In the genomic region with DNA sequence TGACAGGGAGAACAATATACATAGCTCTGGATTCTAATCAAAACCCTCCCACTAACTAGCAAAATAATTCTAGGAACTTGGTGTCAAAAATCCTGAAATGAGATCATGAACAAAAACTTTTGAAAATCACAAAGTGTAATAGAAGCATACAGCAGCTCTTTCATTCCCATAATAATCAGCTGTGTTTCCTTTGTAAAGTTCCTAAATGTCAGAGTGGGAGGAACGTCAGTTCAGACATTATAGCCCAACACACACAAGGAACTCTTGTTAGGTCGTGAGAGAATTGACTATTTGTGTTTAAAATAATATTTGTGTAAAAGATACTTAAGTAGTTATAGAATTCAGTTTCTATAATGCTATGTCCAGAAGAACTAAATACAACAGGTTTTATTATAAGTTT, we compare ENCODE assay signal across 23 cellular contexts.
A peak's percentile ranks its signal among the peaks of the same experiment; 100 is the strongest.
DNase-seq lines count a peak whose midpoint lies in the region; ATAC-seq and TF ChIP-seq lines count a peak whose summit lies in the region.
"Had no signal": no experiment of that assay in that cellular context is flagged by ENCODE, and none has a peak within 500 bp of the region (broad histone marks: within the 10 kb centered on the region; RNA-seq: fewer than 3 reads in every experiment).

No MANE protein-coding gene starts in this region.

- peaks cover 2% of the 10 kb centered on the region; the same call in 1 of the 2 replicates for H3K36me3 ChIP-seq in IMR-90 (ENCODE audit: control insufficient read depth, insufficient read depth, low read length)
- no peaks in the 10 kb centered on the region for H3K36me3 ChIP-seq in mesenchymal stem cell (ENCODE audit: control insufficient read depth in 1 of 2, insufficient read depth in 2 of 2, low read depth in 1 of 2, low read length in 2 of 2)
- no peaks in the 10 kb centered on the region for H3K36me3 ChIP-seq in brain microvascular endothelial cell (replicated peaks)
- no peaks in the 10 kb centered on the region for H3K36me3 ChIP-seq in CD8-positive, alpha-beta T cell (ENCODE audit: insufficient read depth, low read length)
- H3K36me3 ChIP-seq: BE2C; BLaER1 treated with 17β-estradiol and CSF1 and Interleukin-3, amounts not matched to agents 10 nM and 100 nM had no signal

- CTCF ChIA-PET in IMR-90 (lab: Yijun Ruan, JAX): interaction anchor here (0.9 kb wide), 1 partner anchor 18 kb away, joined by 3 read pairs; no protein-coding TSS in a partner anchor
- CTCF ChIA-PET in CD8-positive, alpha-beta T cell (lab: Charles Lee): no interaction called here

- H3K18ac ChIP-seq in IMR-90 (ENCODE audit: low read depth, low read length) (no peak overlapping the region), mesenchymal stem cell (ENCODE audit: low read depth in 1 of 2, low read length in 2 of 2) (no peak overlapping the region)

- no peak overlapping the region for H3K4me3 Mint-ChIP-seq in osteocyte (ENCODE audit: unreplicated experiment)
- no peak overlapping the region for H3K4me3 Mint-ChIP-seq in CD8-positive, alpha-beta T cell
- H3K4me3 Mint-ChIP-seq: CD14-positive monocyte; CD4-positive, alpha-beta T cell; GM23338; H9 had no signal

- peaks cover 34% of the 10 kb centered on the region for H3K36me3 Mint-ChIP-seq in osteocyte (ENCODE audit: unreplicated experiment)
- no peaks in the 10 kb centered on the region for H3K36me3 Mint-ChIP-seq in CD8-positive, alpha-beta T cell
- H3K36me3 Mint-ChIP-seq: CD14-positive monocyte had no signal

- H3K9me1 ChIP-seq in IMR-90 (ENCODE audit: insufficient read depth, low read length): peaks cover 17% of the 10 kb centered on the region

- no peak overlapping the region for H2BK12ac ChIP-seq in mesenchymal stem cell (ENCODE audit: low read length in 2 of 2)

- H3K9me3 ChIP-seq in IMR-90 (ENCODE audit: control insufficient read depth, insufficient read depth, low read length) (no peaks in the 10 kb centered on the region), mesenchymal stem cell (ENCODE audit: control insufficient read depth, low read length) (no peaks in the 10 kb centered on the region)
- H3K9me3 ChIP-seq in CD8-positive, alpha-beta T cell (ENCODE audit: low read length): no peaks in the 10 kb centered on the region
- H3K9me3 ChIP-seq: A549, BE2C, Caco-2 had no signal

- peaks cover 4% of the 10 kb centered on the region for H3K4me1 ChIP-seq in IMR-90 (ENCODE audit: control insufficient read depth, insufficient read depth, low read length)
- H3K4me1 ChIP-seq in mesenchymal stem cell (ENCODE audit: control insufficient read depth, insufficient read depth, low read depth, low read length): peaks cover 6% of the 10 kb centered on the region
- no peaks in the 10 kb centered on the region for H3K4me1 ChIP-seq in CD8-positive, alpha-beta T cell (ENCODE audit: insufficient read depth, low read length)
- H3K4me1 ChIP-seq: A549; BE2C; BLaER1 treated with 17β-estradiol and CSF1 and Interleukin-3, amounts not matched to agents 10 nM and 100 nM; Caco-2 had no signal

- H2BK15ac ChIP-seq in IMR-90 (ENCODE audit: low read depth, low read length) (no peak overlapping the region), mesenchymal stem cell (ENCODE audit: low read depth, poor library complexity, severe bottlenecking) (no peak overlapping the region)

- H2BK5ac ChIP-seq in IMR-90 (ENCODE audit: low read depth, low read length, poor library complexity, severe bottlenecking): no peak overlapping the region
- no peak overlapping the region for H2BK5ac ChIP-seq in mesenchymal stem cell (ENCODE audit: low read depth, low read length, poor library complexity, severe bottlenecking)

- no peak overlapping the region for H3K27ac ChIP-seq in IMR-90 (ENCODE audit: insufficient read depth, low read length)
- peak overlapping the region; percentile 28 for H3K27ac ChIP-seq in mesenchymal stem cell (ENCODE audit: low read length, poor library complexity, severe bottlenecking)
- H3K27ac ChIP-seq in brain microvascular endothelial cell: no peak overlapping the region
- no peak overlapping the region for H3K27ac ChIP-seq in CD8-positive, alpha-beta T cell (ENCODE audit: low read depth, low read length)
- H3K27ac ChIP-seq: A549; BLaER1 treated with 17β-estradiol and CSF1 and Interleukin-3, amounts not matched to agents 10 nM and 100 nM had no signal

- in situ Hi-C loops in IMR-90 (cut with MboI; ENCODE audit: low sequenced_read_pairs): no loop called here
- in situ Hi-C loops in SK-MEL-5 (cut with HindIII; ENCODE audit: low pct_unique_long_range_greater_than_20kb, low sequenced_read_pairs): no loop called here
- in situ Hi-C loops in brain microvascular endothelial cell (cut with HindIII; ENCODE audit: low pct_ligation_motif_present, low sequenced_read_pairs): no loop called here

- H2AK9ac ChIP-seq in IMR-90 (replicated peaks; ENCODE audit: low read depth, low read length, poor library complexity): no peak overlapping the region

- H3K4ac ChIP-seq in IMR-90 (ENCODE audit: low read depth, low read length) (no peak overlapping the region), mesenchymal stem cell (ENCODE audit: low read depth in 1 of 2, low read length in 2 of 2) (no peak overlapping the region)

- no peak overlapping the region for H3K9ac ChIP-seq in IMR-90 (ENCODE audit: low read depth, low read length)
- H3K9ac ChIP-seq in mesenchymal stem cell (ENCODE audit: low read length): no peak overlapping the region
- H3K9ac ChIP-seq: BLaER1 treated with 17β-estradiol and CSF1 and Interleukin-3, amounts not matched to agents 10 nM and 100 nM had no signal

- H2AK5ac ChIP-seq in IMR-90 (ENCODE audit: low read depth, low read length): no peak overlapping the region
- no peak overlapping the region for H2AK5ac ChIP-seq in mesenchymal stem cell (ENCODE audit: low read length, severe bottlenecking)

- H3K27ac Mint-ChIP-seq in osteocyte (ENCODE audit: unreplicated experiment): peak overlapping the region; percentile 78
- H3K27ac Mint-ChIP-seq in CD8-positive, alpha-beta T cell: no peak overlapping the region
- H3K27ac Mint-ChIP-seq: CD14-positive monocyte; CD4-positive, alpha-beta T cell; GM23338; H9 had no signal

- no peak for TF ChIP-seq RAD21 in IMR-90 (IDR thresholded peaks at IDR 0.05; ENCODE audit: low read length)

- no peaks in the 10 kb centered on the region for H3K9me3 Mint-ChIP-seq in osteocyte (ENCODE audit: unreplicated experiment)
- no peaks in the 10 kb centered on the region for H3K9me3 Mint-ChIP-seq in CD8-positive, alpha-beta T cell
- H3K9me3 Mint-ChIP-seq: GM23338, HFFc6 had no signal

- H2AFZ ChIP-seq in IMR-90 (replicated peaks; ENCODE audit: low read length, poor library complexity) (no peak overlapping the region), mesenchymal stem cell (ENCODE audit: low read depth, low read length) (no peak overlapping the region)
- H2AFZ ChIP-seq: GM23338 had no signal

- 0 out of 2 replicates have a peak overlapping the region, but pooled peaks have one; percentile 40 for H3K14ac ChIP-seq in IMR-90 (replicated peaks; ENCODE audit: low read depth, low read length)
- H3K14ac ChIP-seq in mesenchymal stem cell (ENCODE audit: low read length in 2 of 2): no peak overlapping the region

- BruUV-seq in IMR-90 (replicated peaks; lab: Mats Ljungman, UMichigan): no TSS peak

- no peak overlapping the region for H3K56ac ChIP-seq in IMR-90 (ENCODE audit: extremely low read depth, insufficient read depth, low read length)

- ATAC-seq in IMR-90 (ENCODE audit: low read depth): no peak
- no peak for ATAC-seq in CD8-positive, alpha-beta T cell
- ATAC-seq: A549, GM12878 had no signal

- no peaks in the 10 kb centered on the region for H3K27me3 Mint-ChIP-seq in osteocyte (ENCODE audit: unreplicated experiment)
- H3K27me3 Mint-ChIP-seq in CD8-positive, alpha-beta T cell (ENCODE audit: low read depth): no peaks in the 10 kb centered on the region
- H3K27me3 Mint-ChIP-seq: CD4-positive, alpha-beta T cell had no signal

- H4K8ac ChIP-seq in IMR-90 (ENCODE audit: low read depth in 2 of 2, low read length in 2 of 2) (no peak overlapping the region), mesenchymal stem cell (ENCODE audit: low read length) (no peak overlapping the region)

- peaks cover 50% of the 10 kb centered on the region for H3K4me1 Mint-ChIP-seq in osteocyte (ENCODE audit: unreplicated experiment)
- H3K4me1 Mint-ChIP-seq in CD8-positive, alpha-beta T cell (ENCODE audit: low read depth): no peaks in the 10 kb centered on the region
- H3K4me1 Mint-ChIP-seq: CD14-positive monocyte had no signal

- H3K4me3 ChIP-seq in IMR-90 (ENCODE audit: insufficient read depth, low read depth, low read length): no peak overlapping the region
- H3K4me3 ChIP-seq in mesenchymal stem cell (ENCODE audit: insufficient read depth in 1 of 2, low read depth in 1 of 2, low read length in 2 of 2): no peak overlapping the region
- no peak overlapping the region for H3K4me3 ChIP-seq in brain microvascular endothelial cell (ENCODE audit: low read depth, low read length)
- no peak overlapping the region for H3K4me3 ChIP-seq in CD8-positive, alpha-beta T cell (ENCODE audit: low read depth, low read length)
- H3K4me3 ChIP-seq: A549; BLaER1 treated with 17β-estradiol and CSF1 and Interleukin-3, amounts not matched to agents 10 nM and 100 nM; GM12878; GM23338 had no signal

- H3K79me1 ChIP-seq in IMR-90 (ENCODE audit: low read depth in 1 of 2, low read length in 2 of 2) (peaks cover 0 to 20% of the 10 kb centered on the region in 2 experiments; a peak in 2 of 4 replicates), mesenchymal stem cell (replicated peaks; ENCODE audit: low read length, poor library complexity, severe bottlenecking) (peaks cover 3% of the 10 kb centered on the region)

- no peak overlapping the region for H3K23ac ChIP-seq in IMR-90 (ENCODE audit: low read depth, low read length)
- H3K23ac ChIP-seq in mesenchymal stem cell (ENCODE audit: low read length in 2 of 2): no peak overlapping the region

- POLR2A ChIA-PET in IMR-90 (lab: Charles Lee; ENCODE audit: unreplicated experiment): interaction anchor here (0.7 kb wide), 1 partner anchor 382 kb away, joined by 3 read pairs; no protein-coding TSS in a partner anchor
- POLR2A ChIA-PET in CD8-positive, alpha-beta T cell (lab: Charles Lee): no interaction called here

- whole genome bisulfite sequencing in IMR-90 (ENCODE audit: extremely low coverage in 2 of 2, insufficient read length in 1 of 2), 2 experiments: no CpG with 5 or more reads among the region's 2 CpGs
- WGBS in mesenchymal stem cell: no CpG with 5 or more reads among the region's 2 CpGs

- no peaks in the 10 kb centered on the region for H3K27me3 ChIP-seq in IMR-90 (ENCODE audit: control insufficient read depth, insufficient read depth, low read length)
- H3K27me3 ChIP-seq in mesenchymal stem cell (ENCODE audit: control insufficient read depth in 1 of 2, insufficient read depth in 1 of 2, low read length in 2 of 2): no peaks in the 10 kb centered on the region
- no peaks in the 10 kb centered on the region for H3K27me3 ChIP-seq in brain microvascular endothelial cell (replicated peaks)
- no peaks in the 10 kb centered on the region for H3K27me3 ChIP-seq in CD8-positive, alpha-beta T cell (ENCODE audit: insufficient read depth, low read length)
- H3K27me3 ChIP-seq: BE2C; BLaER1 treated with 17β-estradiol and CSF1 and Interleukin-3, amounts not matched to agents 10 nM and 100 nM had no signal

- dilution Hi-C loops in IMR-90 (cut with HindIII; ENCODE audit: low sequenced_read_pairs, unreplicated experiment): no loop called here

- TF ChIP-seq CTCF in IMR-90 (conservative IDR thresholded peaks at IDR 0.05; ENCODE audit: low read depth, low read length): no peak
- no peak for TF ChIP-seq CTCF in osteocyte (IDR thresholded peaks at IDR 0.05)
- no peak for TF ChIP-seq CTCF in brain microvascular endothelial cell (IDR thresholded peaks at IDR 0.05; ENCODE audit: low read depth, low read length, missing control alignments)
- TF ChIP-seq CTCF in CD8-positive, alpha-beta T cell (IDR thresholded peaks at IDR 0.05): no peak

- H4K91ac ChIP-seq in IMR-90 (ENCODE audit: insufficient read depth, low read depth, low read length) (no peak overlapping the region), mesenchymal stem cell (ENCODE audit: low read length) (no peak overlapping the region)

- H4K20me1 ChIP-seq in IMR-90 (ENCODE audit: insufficient read depth, low read length): no peaks in the 10 kb centered on the region
- H4K20me1 ChIP-seq: BLaER1 treated with 17β-estradiol and CSF1 and Interleukin-3, amounts not matched to agents 10 nM and 100 nM had no signal

- H3K4me2 ChIP-seq in IMR-90 (ENCODE audit: low read depth, low read length) (no peak overlapping the region), mesenchymal stem cell (ENCODE audit: low read length, poor library complexity, severe bottlenecking) (no peak overlapping the region)
- H3K4me2 ChIP-seq: A549; BLaER1 treated with 17β-estradiol and CSF1 and Interleukin-3, amounts not matched to agents 10 nM and 100 nM had no signal

- H2BK120ac ChIP-seq in IMR-90 (ENCODE audit: low read depth, low read length): no peak overlapping the region
- H2BK120ac ChIP-seq in mesenchymal stem cell (ENCODE audit: low read depth, low read length): no peak overlapping the region

- TF ChIP-seq POLR2A in IMR-90 (IDR thresholded peaks at IDR 0.05; ENCODE audit: low read depth, low read length): no peak

- DNase-seq in IMR-90 (no peak), SK-MEL-5 (ENCODE audit: low read depth, low spot score) (peak; percentile 89), mesenchymal stem cell (no peak), osteocyte (ENCODE audit: extremely low spot score, unreplicated experiment) (no peak), brain microvascular endothelial cell (no peak), NCI-H82 treated with DMSO at 0.1 percent for 48 hours (lab: John Stamatoyannopoulos, UW; ENCODE audit: unreplicated experiment) (no peak), HCEC 1CT (no peak)
- no peak for DNase-seq in CD8-positive, alpha-beta T cell
- DNase-seq: 8988T; ACHN; AML-193; BE2C; Caco-2; CD4-positive, alpha-beta T cell; DMS79; GDM1; H9 had no signal

- intact Hi-C loops in IMR-90 (cut with micrococcal nuclease): no loop called here
- intact Hi-C loops in CD8-positive, alpha-beta T cell (cut with DNase I, micrococcal nuclease): no loop called here

- H2BK20ac ChIP-seq in IMR-90 (ENCODE audit: low read depth, low read length): no peak overlapping the region

- no peak overlapping the region for H4K5ac ChIP-seq in IMR-90 (ENCODE audit: low read depth, low read length)
